17 cellular contexts compared by ENCODE assay signal in genomic region chr16:3640207-3640606, GRCh38. TPM values are rescaled to one million over a fixed set of nuclear protein-coding genes. Genes with fewer than 3 reads are reported as not detected.
DNase-seq lines count a peak whose midpoint lies in the region; ATAC-seq and TF ChIP-seq lines count a peak whose summit lies in the region.
"Had no signal": no experiment of that assay in that cellular context is flagged by ENCODE, and none has a peak within 500 bp of the region (broad histone marks: within the 10 kb centered on the region; RNA-seq: fewer than 3 reads in every experiment).

No MANE protein-coding gene starts in this region.

- CTCF ChIA-PET in activated CD8-positive, alpha-beta memory T cell treated with anti-CD3 and anti-CD28 coated beads, Interleukin-2, amount 10 ng/mL, durations not matched to agents 7 days and 5 days (lab: Charles Lee), result interaction anchor here (1.6 kb wide), 1 partner anchor 14 kb away, joined by 5 read pairs; no protein-coding TSS in a partner anchor

- peak; percentile 14 for DNase-seq in activated CD8-positive, alpha-beta memory T cell treated with anti-CD3 and anti-CD28 coated beads, Interleukin-2, amount 10 ng/mL, durations not matched to agents 7 days and 5 days
- DNase-seq in activated CD8-positive, alpha-beta memory T cell treated with anti-CD3 and anti-CD28 coated beads, Interleukin-2, amount 50 U/mL, for 4 hours, result no peak
- DNase-seq in iPS-NIHi7 (ENCODE audit: extremely low spot score) (peak; percentile 8), nephron progenitor cell (no peak), upper lobe of right lung (peak; percentile 11), GM13977 (ENCODE audit: low spot score) (no peak)
- DNase-seq: Caco-2, MM.1S, NCI-H1105, NCI-H1930, NCI-H2171 treated with DMSO at 0.1 percent for 48 hours, NCI-H510A treated with DMSO at 0.1 percent for 48 hours had no signal

- no peak overlapping the region for H3K27ac Mint-ChIP-seq in activated CD8-positive, alpha-beta memory T cell treated with anti-CD3 and anti-CD28 coated beads, Interleukin-2, amount 10 ng/mL, durations not matched to agents 7 days and 5 days
- H3K27ac Mint-ChIP-seq in nephron progenitor cell, result peak overlapping the region; percentile 95
- H3K27ac Mint-ChIP-seq: CD14-positive monocyte had no signal

- H3K4me1 Mint-ChIP-seq in activated CD8-positive, alpha-beta memory T cell treated with anti-CD3 and anti-CD28 coated beads, Interleukin-2, amount 10 ng/mL, durations not matched to agents 7 days and 5 days, result peaks cover 17% of the 10 kb centered on the region
- H3K4me1 Mint-ChIP-seq in nephron progenitor cell, result peaks cover 37% of the 10 kb centered on the region

- intact Hi-C loops in upper lobe of right lung (cut with DNase I), result no loop called here

- in situ Hi-C loops in GM13977 (cut with MboI; ENCODE audit: low pct_unique_long_range_greater_than_20kb, low sequenced_read_pairs, unreplicated experiment), result no loop called here

- no peak overlapping the region for H3K4me3 ChIP-seq in upper lobe of right lung
- H3K4me3 ChIP-seq: GM12878, Peyer's patch had no signal

- peaks cover 7% of the 10 kb centered on the region for H3K4me1 ChIP-seq in upper lobe of right lung

- TF ChIP-seq CTCF in nephron progenitor cell (IDR thresholded peaks at IDR 0.05) (no peak), upper lobe of right lung (IDR thresholded peaks at IDR 0.05) (no peak), GM13977 (IDR thresholded peaks at IDR 0.05; ENCODE audit: extremely low read depth, insufficient read depth, missing control alignments) (no peak)

- H3K36me3 Mint-ChIP-seq in activated CD8-positive, alpha-beta memory T cell treated with anti-CD3 and anti-CD28 coated beads, Interleukin-2, amount 10 ng/mL, durations not matched to agents 7 days and 5 days, result peaks cover 3% of the 10 kb centered on the region
- peaks cover 17% of the 10 kb centered on the region for H3K36me3 Mint-ChIP-seq in nephron progenitor cell (ENCODE audit: low read depth)

- no peaks in the 10 kb centered on the region for H3K27me3 ChIP-seq in upper lobe of right lung
- H3K27me3 ChIP-seq: Peyer's patch had no signal

- no peak for ATAC-seq in activated CD8-positive, alpha-beta memory T cell treated with anti-CD3 and anti-CD28 coated beads, Interleukin-2, amount 10 ng/mL, durations not matched to agents 7 days and 5 days
- ATAC-seq in upper lobe of right lung, result no peak
- no peak for ATAC-seq in GM18873 (IDR thresholded peaks at IDR 0.05; ENCODE audit: low FRiP score, unreplicated experiment)
- ATAC-seq in HG03039 (IDR thresholded peaks at IDR 0.05; ENCODE audit: unreplicated experiment), result no peak
- ATAC-seq: GM12878 had no signal

- no peaks in the 10 kb centered on the region for H3K9me3 Mint-ChIP-seq in activated CD8-positive, alpha-beta memory T cell treated with anti-CD3 and anti-CD28 coated beads, Interleukin-2, amount 10 ng/mL, durations not matched to agents 7 days and 5 days (ENCODE audit: low read depth)
- H3K9me3 Mint-ChIP-seq in nephron progenitor cell, result peaks cover 26% of the 10 kb centered on the region

- no peak overlapping the region for H3K4me3 Mint-ChIP-seq in activated CD8-positive, alpha-beta memory T cell treated with anti-CD3 and anti-CD28 coated beads, Interleukin-2, amount 10 ng/mL, durations not matched to agents 7 days and 5 days
- no peak overlapping the region for H3K4me3 Mint-ChIP-seq in nephron progenitor cell
- H3K4me3 Mint-ChIP-seq: CD14-positive monocyte had no signal

- H3K27me3 Mint-ChIP-seq in activated CD8-positive, alpha-beta memory T cell treated with anti-CD3 and anti-CD28 coated beads, Interleukin-2, amount 10 ng/mL, durations not matched to agents 7 days and 5 days, result no peaks in the 10 kb centered on the region
- H3K27me3 Mint-ChIP-seq in nephron progenitor cell (ENCODE audit: low read depth, poor library complexity), result no peaks in the 10 kb centered on the region

- peaks cover 7% of the 10 kb centered on the region for H3K36me3 ChIP-seq in upper lobe of right lung

- H3K27ac ChIP-seq in upper lobe of right lung, result no peak overlapping the region

- H3K9me3 ChIP-seq in upper lobe of right lung, result no peaks in the 10 kb centered on the region
- H3K9me3 ChIP-seq: Caco-2, Peyer's patch had no signal

RNA-seq across cellular contexts. Expression of gene DNASE1, which starts 14.3 kb away (rescaled TPM):
- 10 to 100 TPM; 33.8 to 53.4 TPM for total RNA-seq in activated CD8-positive, alpha-beta memory T cell treated with anti-CD3 and anti-CD28 coated beads, Interleukin-2, amount 10 ng/mL, durations not matched to agents 7 days and 5 days
- 18.4 TPM for total RNA-seq in upper lobe of right lung

RNA-seq across cellular contexts. Expression of gene SLX4, which starts 28.8 kb away (rescaled TPM):
- total RNA-seq in activated CD8-positive, alpha-beta memory T cell treated with anti-CD3 and anti-CD28 coated beads, Interleukin-2, amount 10 ng/mL, durations not matched to agents 7 days and 5 days, result 10 to 100 TPM; 19.0 to 24.6 TPM
- total RNA-seq in upper lobe of right lung, result 5.1 TPM

Comparison
In these comparisons a context has a peak if more than half of its experiments do, and no peak if none do; other contexts are left out.
1. DNase-seq: peak in activated CD8-positive, alpha-beta memory T cell treated with anti-CD3 and anti-CD28 coated beads, Interleukin-2, amount 10 ng/mL, durations not matched to agents 7 days and 5 days (single experiment), iPS-NIHi7 (single experiment) and upper lobe of right lung (single experiment); none in activated CD8-positive, alpha-beta memory T cell treated with anti-CD3 and anti-CD28 coated beads, Interleukin-2, amount 50 U/mL, for 4 hours (single experiment), nephron progenitor cell (single experiment) and GM13977 (single experiment).